16 cellular contexts compared by ENCODE assay signal in genomic region chr17:78671607-78672404, GRCh38.
DNase-seq lines count a peak whose midpoint lies in the region; ATAC-seq, FAIRE-seq and TF ChIP-seq lines count a peak whose summit lies in the region.
"Had no signal": no experiment of that assay in that cellular context is flagged by ENCODE, and none has a peak within 500 bp of the region (broad histone marks: within the 10 kb centered on the region; RNA-seq: fewer than 3 reads in every experiment).

No MANE protein-coding gene starts in this region.

- H3K9me3 Mint-ChIP-seq in activated T-cell treated with anti-CD3 and anti-CD28 coated beads, Interleukin-2, amount 50 U/mL, for 24 hours, result no peaks in the 10 kb centered on the region
- H3K9me3 Mint-ChIP-seq in activated naive CD4-positive, alpha-beta T cell treated with anti-CD3 and anti-CD28 coated beads, Interleukin-2, amount 50 U/mL, for 72 hours, result no peaks in the 10 kb centered on the region
- H3K9me3 Mint-ChIP-seq in stimulated activated effector memory CD8-positive, alpha-beta T cell treated with anti-CD3 and anti-CD28 coated beads, Interleukin-12 subunit alpha, Interleukin-12 subunit beta, amount 100 ng/mL, for 72 hours, result no peaks in the 10 kb centered on the region

- no peak for DNase-seq in activated T-cell treated with anti-CD3 and anti-CD28 coated beads, Interleukin-2, amount 50 U/mL, for 24 hours
- no peak for DNase-seq in activated T-cell treated with anti-CD3 and anti-CD28 coated beads for 4 hours
- DNase-seq in activated naive CD4-positive, alpha-beta T cell treated with anti-CD3 and anti-CD28 coated beads, Interleukin-2, amount 50 U/mL, for 72 hours (ENCODE audit: low spot score in 2 of 2), result peak in 1 of 2 donors; percentile 30
- DNase-seq in foreskin fibroblast, result peak; percentile 24 to 54
- no peak for DNase-seq in stimulated activated effector memory CD8-positive, alpha-beta T cell treated with anti-CD3 and anti-CD28 coated beads, Interleukin-12 subunit alpha, Interleukin-12 subunit beta, amount 100 ng/mL, for 72 hours (ENCODE audit: low spot score in 2 of 2)
- DNase-seq in A172 (ENCODE audit: low spot score), result no peak
- no peak for DNase-seq in MG63
- no peak for DNase-seq in urothelium cell line (ENCODE audit: low spot score)
- DNase-seq: activated CD8-positive, alpha-beta memory T cell treated with anti-CD3 and anti-CD28 coated beads, Interleukin-2, amount 10 ng/mL, durations not matched to agents 7 days and 5 days; hippocampal formation; NCI-H1694; NCI-H524 treated with DMSO at 0.1 percent for 48 hours; stimulated activated CD4-positive, alpha-beta T cell treated with anti-CD3 and anti-CD28 coated beads, Interleukin-12 subunit alpha, Interleukin-12 subunit beta, amount 100 ng/mL, for 4 hours had no signal

- H3K4me3 ChIP-seq in foreskin fibroblast (ENCODE audit: low read depth in 1 of 2, low read length in 2 of 2) (no peak overlapping the region), MG63 (no peak overlapping the region)
- H3K4me3 ChIP-seq: GM23248 had no signal

- ATAC-seq in activated naive CD4-positive, alpha-beta T cell treated with anti-CD3 and anti-CD28 coated beads, Interleukin-2, amount 50 U/mL, for 72 hours, result no peak
- no peak for ATAC-seq in stimulated activated effector memory CD8-positive, alpha-beta T cell treated with anti-CD3 and anti-CD28 coated beads, Interleukin-12 subunit alpha, Interleukin-12 subunit beta, amount 100 ng/mL, for 72 hours
- ATAC-seq: activated CD8-positive, alpha-beta memory T cell treated with anti-CD3 and anti-CD28 coated beads, Interleukin-2, amount 10 ng/mL, durations not matched to agents 7 days and 5 days had no signal

- no peaks in the 10 kb centered on the region for H3K36me3 ChIP-seq in MG63

- peaks cover 65% of the 10 kb centered on the region for H3K36me3 Mint-ChIP-seq in activated T-cell treated with anti-CD3 and anti-CD28 coated beads, Interleukin-2, amount 50 U/mL, for 24 hours (ENCODE audit: low read depth)
- peaks cover 1 to 2% of the 10 kb centered on the region in 2 donors for H3K36me3 Mint-ChIP-seq in activated naive CD4-positive, alpha-beta T cell treated with anti-CD3 and anti-CD28 coated beads, Interleukin-2, amount 50 U/mL, for 72 hours
- H3K36me3 Mint-ChIP-seq in stimulated activated effector memory CD8-positive, alpha-beta T cell treated with anti-CD3 and anti-CD28 coated beads, Interleukin-12 subunit alpha, Interleukin-12 subunit beta, amount 100 ng/mL, for 72 hours, result peaks cover 90% of the 10 kb centered on the region

- FAIRE-seq in urothelium cell line (lab: Jason Lieb, UNC), result no peak
- FAIRE-seq: A204.1, G401.6 had no signal

- H3K4me3 Mint-ChIP-seq in activated T-cell treated with anti-CD3 and anti-CD28 coated beads, Interleukin-2, amount 50 U/mL, for 24 hours, result no peak overlapping the region
- no peak overlapping the region for H3K4me3 Mint-ChIP-seq in stimulated activated effector memory CD8-positive, alpha-beta T cell treated with anti-CD3 and anti-CD28 coated beads, Interleukin-12 subunit alpha, Interleukin-12 subunit beta, amount 100 ng/mL, for 72 hours
- H3K4me3 Mint-ChIP-seq: activated CD8-positive, alpha-beta memory T cell treated with anti-CD3 and anti-CD28 coated beads, Interleukin-2, amount 10 ng/mL, durations not matched to agents 7 days and 5 days had no signal

- no peaks in the 10 kb centered on the region for H3K27me3 ChIP-seq in MG63

- H3K27ac Mint-ChIP-seq in activated T-cell treated with anti-CD3 and anti-CD28 coated beads, Interleukin-2, amount 50 U/mL, for 24 hours, result peak overlapping the region; percentile 27
- peak overlapping the region; percentile 44 to 52 for H3K27ac Mint-ChIP-seq in activated naive CD4-positive, alpha-beta T cell treated with anti-CD3 and anti-CD28 coated beads, Interleukin-2, amount 50 U/mL, for 72 hours
- H3K27ac Mint-ChIP-seq in stimulated activated effector memory CD8-positive, alpha-beta T cell treated with anti-CD3 and anti-CD28 coated beads, Interleukin-12 subunit alpha, Interleukin-12 subunit beta, amount 100 ng/mL, for 72 hours, result peak overlapping the region; percentile 92
- H3K27ac Mint-ChIP-seq: activated CD8-positive, alpha-beta memory T cell treated with anti-CD3 and anti-CD28 coated beads, Interleukin-2, amount 10 ng/mL, durations not matched to agents 7 days and 5 days had no signal

- H3K27me3 Mint-ChIP-seq in activated T-cell treated with anti-CD3 and anti-CD28 coated beads, Interleukin-2, amount 50 U/mL, for 24 hours, result no peaks in the 10 kb centered on the region
- H3K27me3 Mint-ChIP-seq: activated CD8-positive, alpha-beta memory T cell treated with anti-CD3 and anti-CD28 coated beads, Interleukin-2, amount 10 ng/mL, durations not matched to agents 7 days and 5 days had no signal

- H3K9me3 ChIP-seq in MG63, result no peaks in the 10 kb centered on the region

- TF ChIP-seq CTCF in foreskin fibroblast (IDR thresholded peaks at IDR 0.05; ENCODE audit: low read depth, low read length), result no peak

- peaks cover 10% of the 10 kb centered on the region for H3K4me1 Mint-ChIP-seq in activated T-cell treated with anti-CD3 and anti-CD28 coated beads, Interleukin-2, amount 50 U/mL, for 24 hours (ENCODE audit: low read depth)
- peaks cover 32% of the 10 kb centered on the region for H3K4me1 Mint-ChIP-seq in stimulated activated effector memory CD8-positive, alpha-beta T cell treated with anti-CD3 and anti-CD28 coated beads, Interleukin-12 subunit alpha, Interleukin-12 subunit beta, amount 100 ng/mL, for 72 hours

Comparison
In these comparisons a context has a peak if more than half of its experiments do, and no peak if none do; other contexts are left out.
1. DNase-seq: peak in foreskin fibroblast (2 of 2); none in activated T-cell treated with anti-CD3 and anti-CD28 coated beads, Interleukin-2, amount 50 U/mL, for 24 hours (single experiment), activated T-cell treated with anti-CD3 and anti-CD28 coated beads for 4 hours (single experiment), stimulated activated effector memory CD8-positive, alpha-beta T cell treated with anti-CD3 and anti-CD28 coated beads, Interleukin-12 subunit alpha, Interleukin-12 subunit beta, amount 100 ng/mL, for 72 hours (0 of 2), A172 (single experiment), MG63 (single experiment) and urothelium cell line (single experiment).
2. H3K27ac Mint-ChIP-seq: peak in every context shown above with its lines; median percentile 92 in stimulated activated effector memory CD8-positive, alpha-beta T cell treated with anti-CD3 and anti-CD28 coated beads, Interleukin-12 subunit alpha, Interleukin-12 subunit beta, amount 100 ng/mL, for 72 hours; 48 in activated naive CD4-positive, alpha-beta T cell treated with anti-CD3 and anti-CD28 coated beads, Interleukin-2, amount 50 U/mL, for 72 hours; 27 in activated T-cell treated with anti-CD3 and anti-CD28 coated beads, Interleukin-2, amount 50 U/mL, for 24 hours.